Comparison of ENCODE assay signal across 23 cellular contexts in the genomic region with DNA sequence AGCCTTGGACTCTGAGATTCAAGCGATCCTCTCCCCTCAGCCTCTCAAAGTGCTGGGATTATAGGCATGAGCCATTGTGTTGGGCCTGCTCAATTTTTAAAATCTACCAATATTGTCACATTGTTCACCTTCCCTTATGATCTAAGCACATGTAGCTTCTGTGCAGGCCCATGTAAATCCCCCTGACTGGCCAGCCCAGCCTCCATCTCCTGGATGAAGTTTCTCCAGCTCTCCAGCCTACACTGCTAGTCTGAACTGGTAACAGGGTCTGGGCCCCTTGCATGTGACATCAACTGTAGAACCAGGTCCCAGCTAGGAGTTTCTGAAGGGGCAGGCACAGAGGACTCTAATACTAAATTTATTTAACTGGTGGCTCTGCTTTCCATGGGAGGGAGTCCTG. TPM values are rescaled to one million over a fixed set of nuclear protein-coding genes. Genes with fewer than 3 reads are reported as not detected.
DNase-seq lines count a peak whose midpoint lies in the region; ATAC-seq and TF ChIP-seq lines count a peak whose summit lies in the region.
"Had no signal": no experiment of that assay in that cellular context is flagged by ENCODE, and none has a peak within 500 bp of the region (broad histone marks: within the 10 kb centered on the region; RNA-seq: fewer than 3 reads in every experiment).

No MANE protein-coding gene starts in this region.

- H3K27ac ChIP-seq in HL-60 (replicated peaks) (peak overlapping the region; percentile 73), dorsolateral prefrontal cortex (peak overlapping the region in 1 of 59 donors; percentile 37)
- H3K27ac ChIP-seq: psoas muscle, SJCRH30 had no signal

- H3K4me3 ChIP-seq in HL-60 (replicated peaks; ENCODE audit: insufficient read depth, low read length) = no peak overlapping the region
- no peak overlapping the region for H3K4me3 ChIP-seq in dorsolateral prefrontal cortex
- H3K4me3 ChIP-seq: heart right ventricle, psoas muscle, SJCRH30, upper lobe of left lung had no signal

- no peak for DNase-seq in activated T-cell treated with anti-CD3 and anti-CD28 coated beads, Interleukin-2, amount 50 U/mL, for 24 hours
- DNase-seq in activated T-cell treated with anti-CD3 and anti-CD28 coated beads for 4 hours (no peak), HL-60 (ENCODE audit: low read depth in 1 of 2, low spot score in 1 of 2) (no peak), WTC11 (ENCODE audit: low spot score) (no peak), UCSD-AML1 (lab: John Stamatoyannopoulos, UW; ENCODE audit: unreplicated experiment) (no peak), dorsolateral prefrontal cortex (no peak)
- DNase-seq in activated naive CD8-positive, alpha-beta T cell treated with anti-CD3 and anti-CD28 coated beads, Interleukin-2, amount 10 ng/mL, durations not matched to agents 7 days and 5 days = no peak
- DNase-seq in naive thymus-derived CD8-positive, alpha-beta T cell = no peak
- DNase-seq: cerebellar nuclear complex; DMS153; heart right ventricle; kidney; left ventricle myocardium superior; NCI-H146; NCI-H2107; occipital lobe; psoas muscle; SJCRH30; stimulated activated CD4-positive, alpha-beta T cell treated with anti-CD3 and anti-CD28 coated beads, Interleukin-4, amount 100 ng/mL, for 4 hours; SW 1271; upper lobe of left lung had no signal

- no peaks in the 10 kb centered on the region for H3K27me3 ChIP-seq in HL-60 (ENCODE audit: insufficient read depth, poor library complexity, severe bottlenecking)
- no peaks in the 10 kb centered on the region for H3K27me3 ChIP-seq in dorsolateral prefrontal cortex
- H3K27me3 ChIP-seq: heart right ventricle, SJCRH30, upper lobe of left lung had no signal

- intact Hi-C loops in dorsolateral prefrontal cortex (cut with DNase I) = no loop called here

- CTCF ChIA-PET in WTC11 (lab: Charles Lee) = interaction anchor here (0.7 to 1.3 kb wide), 2 partner anchors 121 to 170 kb away, joined by 3 to 5 read pairs; no protein-coding TSS in a partner anchor

- POLR2A ChIA-PET in activated naive CD8-positive, alpha-beta T cell treated with anti-CD3 and anti-CD28 coated beads, Interleukin-2, amount 10 ng/mL, durations not matched to agents 7 days and 5 days (lab: Charles Lee) = no interaction called here
- POLR2A ChIA-PET in naive thymus-derived CD8-positive, alpha-beta T cell (lab: Charles Lee) = interaction anchor here (0.6 to 0.7 kb wide), 2 partner anchors 8 to 101 kb away, joined by 3 to 8 read pairs; no protein-coding TSS in a partner anchor
- POLR2A ChIA-PET in WTC11 (lab: Charles Lee) = no interaction called here

- no peak for ATAC-seq in activated naive CD8-positive, alpha-beta T cell treated with anti-CD3 and anti-CD28 coated beads, Interleukin-2, amount 10 ng/mL, durations not matched to agents 7 days and 5 days (ENCODE audit: low read depth)
- ATAC-seq in naive thymus-derived CD8-positive, alpha-beta T cell = no peak
- no peak for ATAC-seq in WTC11
- ATAC-seq: activated CD4-positive, CD25-positive, alpha-beta regulatory T cell treated with anti-CD3 and anti-CD28 coated beads, Interleukin-2, amount 50 U/mL, for 24 hours; heart right ventricle; left ventricle myocardium superior; psoas muscle had no signal

- H3K4me3 Mint-ChIP-seq in activated T-cell treated with anti-CD3 and anti-CD28 coated beads, Interleukin-2, amount 50 U/mL, for 24 hours = no peak overlapping the region
- H3K4me3 Mint-ChIP-seq in activated naive CD8-positive, alpha-beta T cell treated with anti-CD3 and anti-CD28 coated beads, Interleukin-2, amount 10 ng/mL, durations not matched to agents 7 days and 5 days = peak overlapping the region; percentile 40
- peak overlapping the region in 3 of 10 donors; percentile 8 to 54 (median 53) for H3K4me3 Mint-ChIP-seq in naive thymus-derived CD8-positive, alpha-beta T cell
- no peak overlapping the region for H3K4me3 Mint-ChIP-seq in WTC11
- H3K4me3 Mint-ChIP-seq: IgD-negative memory B cell had no signal

- H3K27ac Mint-ChIP-seq in activated T-cell treated with anti-CD3 and anti-CD28 coated beads, Interleukin-2, amount 50 U/mL, for 24 hours = peak overlapping the region; percentile 49
- peak overlapping the region; percentile 90 for H3K27ac Mint-ChIP-seq in activated naive CD8-positive, alpha-beta T cell treated with anti-CD3 and anti-CD28 coated beads, Interleukin-2, amount 10 ng/mL, durations not matched to agents 7 days and 5 days
- peak overlapping the region in 8 of 10 donors; percentile 7 to 91 (median 68) for H3K27ac Mint-ChIP-seq in naive thymus-derived CD8-positive, alpha-beta T cell
- no peak overlapping the region for H3K27ac Mint-ChIP-seq in WTC11

- no peaks in the 10 kb centered on the region for H3K9me3 Mint-ChIP-seq in activated T-cell treated with anti-CD3 and anti-CD28 coated beads, Interleukin-2, amount 50 U/mL, for 24 hours
- H3K9me3 Mint-ChIP-seq in activated naive CD8-positive, alpha-beta T cell treated with anti-CD3 and anti-CD28 coated beads, Interleukin-2, amount 10 ng/mL, durations not matched to agents 7 days and 5 days = no peaks in the 10 kb centered on the region
- H3K9me3 Mint-ChIP-seq in naive thymus-derived CD8-positive, alpha-beta T cell = no peaks in the 10 kb centered on the region
- no peaks in the 10 kb centered on the region for H3K9me3 Mint-ChIP-seq in WTC11
- H3K9me3 Mint-ChIP-seq: IgD-negative memory B cell had no signal

- no peaks in the 10 kb centered on the region for H3K27me3 Mint-ChIP-seq in activated T-cell treated with anti-CD3 and anti-CD28 coated beads, Interleukin-2, amount 50 U/mL, for 24 hours
- no peaks in the 10 kb centered on the region for H3K27me3 Mint-ChIP-seq in activated naive CD8-positive, alpha-beta T cell treated with anti-CD3 and anti-CD28 coated beads, Interleukin-2, amount 10 ng/mL, durations not matched to agents 7 days and 5 days
- H3K27me3 Mint-ChIP-seq in naive thymus-derived CD8-positive, alpha-beta T cell = no peaks in the 10 kb centered on the region
- no peaks in the 10 kb centered on the region for H3K27me3 Mint-ChIP-seq in WTC11 (ENCODE audit: low read depth)
- H3K27me3 Mint-ChIP-seq: IgD-negative memory B cell had no signal

- peaks cover 55% of the 10 kb centered on the region for H3K4me1 Mint-ChIP-seq in activated T-cell treated with anti-CD3 and anti-CD28 coated beads, Interleukin-2, amount 50 U/mL, for 24 hours (ENCODE audit: low read depth)
- peaks cover 60% of the 10 kb centered on the region for H3K4me1 Mint-ChIP-seq in activated naive CD8-positive, alpha-beta T cell treated with anti-CD3 and anti-CD28 coated beads, Interleukin-2, amount 10 ng/mL, durations not matched to agents 7 days and 5 days
- H3K4me1 Mint-ChIP-seq in naive thymus-derived CD8-positive, alpha-beta T cell = peaks cover 13 to 64% (median 43%) of the 10 kb centered on the region in 4 donors
- H3K4me1 Mint-ChIP-seq in WTC11 = no peaks in the 10 kb centered on the region

- TF ChIP-seq CTCF in HL-60 (IDR thresholded peaks at IDR 0.05; ENCODE audit: insufficient read depth, low read length) (no peak), WTC11 (IDR thresholded peaks at IDR 0.05) (no peak), dorsolateral prefrontal cortex (IDR thresholded peaks at IDR 0.05 in 54 of 56, conservative IDR thresholded peaks at IDR 0.05 in 2 of 56; ENCODE audit: low read depth in 1 of 56, partially characterized antibody in 56 of 56) (no peak)

- H3K36me3 Mint-ChIP-seq in activated T-cell treated with anti-CD3 and anti-CD28 coated beads, Interleukin-2, amount 50 U/mL, for 24 hours (ENCODE audit: low read depth) = peaks cover 93% of the 10 kb centered on the region
- H3K36me3 Mint-ChIP-seq in activated naive CD8-positive, alpha-beta T cell treated with anti-CD3 and anti-CD28 coated beads, Interleukin-2, amount 10 ng/mL, durations not matched to agents 7 days and 5 days = peaks cover 61% of the 10 kb centered on the region
- peaks cover 6 to 95% (median 36%) of the 10 kb centered on the region in 3 donors for H3K36me3 Mint-ChIP-seq in naive thymus-derived CD8-positive, alpha-beta T cell
- H3K36me3 Mint-ChIP-seq in WTC11 = peaks cover 84% of the 10 kb centered on the region

TF ChIP-seq in WTC11, 78 proteins besides CTCF, POLR2A, EP300 and RAD21 (continues in another document):
- TF ChIP-seq, protein P1, sequence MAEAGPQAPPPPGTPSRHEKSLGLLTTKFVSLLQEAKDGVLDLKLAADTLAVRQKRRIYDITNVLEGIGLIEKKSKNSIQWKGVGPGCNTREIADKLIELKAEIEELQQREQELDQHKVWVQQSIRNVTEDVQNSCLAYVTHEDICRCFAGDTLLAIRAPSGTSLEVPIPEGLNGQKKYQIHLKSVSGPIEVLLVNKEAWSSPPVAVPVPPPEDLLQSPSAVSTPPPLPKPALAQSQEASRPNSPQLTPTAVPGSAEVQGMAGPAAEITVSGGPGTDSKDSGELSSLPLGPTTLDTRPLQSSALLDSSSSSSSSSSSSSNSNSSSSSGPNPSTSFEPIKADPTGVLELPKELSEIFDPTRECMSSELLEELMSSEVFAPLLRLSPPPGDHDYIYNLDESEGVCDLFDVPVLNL (CRISPR knock-in tag; IDR thresholded peaks at IDR 0.05; ENCODE audit: borderline replicate concordance, low read depth) = no peak
- TF ChIP-seq, protein P2, sequence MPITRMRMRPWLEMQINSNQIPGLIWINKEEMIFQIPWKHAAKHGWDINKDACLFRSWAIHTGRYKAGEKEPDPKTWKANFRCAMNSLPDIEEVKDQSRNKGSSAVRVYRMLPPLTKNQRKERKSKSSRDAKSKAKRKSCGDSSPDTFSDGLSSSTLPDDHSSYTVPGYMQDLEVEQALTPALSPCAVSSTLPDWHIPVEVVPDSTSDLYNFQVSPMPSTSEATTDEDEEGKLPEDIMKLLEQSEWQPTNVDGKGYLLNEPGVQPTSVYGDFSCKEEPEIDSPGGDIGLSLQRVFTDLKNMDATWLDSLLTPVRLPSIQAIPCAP (CRISPR knock-in tag; IDR thresholded peaks at IDR 0.05) = no peak
- no peak for TF ChIP-seq ZNF416 (CRISPR knock-in tag; IDR thresholded peaks at IDR 0.05)

RNA-seq across cellular contexts. Expression of a gene that starts 32.8 kb away (rescaled TPM):
- total RNA-seq in activated naive CD8-positive, alpha-beta T cell treated with anti-CD3 and anti-CD28 coated beads, Interleukin-2, amount 10 ng/mL, durations not matched to agents 7 days and 5 days = 10 to 100 TPM; 14.7 to 14.9 TPM
- 1 to 10 TPM; 5.3 to 6.7 TPM for total RNA-seq in naive thymus-derived CD8-positive, alpha-beta T cell
- polyA plus RNA-seq in naive thymus-derived CD8-positive, alpha-beta T cell = 10 to 100 TPM in 1 of 3 donors, 1 to 10 TPM in 2; 1.8 to 15.3 (median 3.3) TPM
- total RNA-seq in WTC11 (2021) (7.7 to 17.7 TPM (median 15.5 TPM) in 3 replicates), dorsolateral prefrontal cortex (10 to 100 TPM; 16.4 to 47.2 (median 29.4) TPM)
